ENCODE assay signal across 11 cellular contexts in the genomic region with DNA sequence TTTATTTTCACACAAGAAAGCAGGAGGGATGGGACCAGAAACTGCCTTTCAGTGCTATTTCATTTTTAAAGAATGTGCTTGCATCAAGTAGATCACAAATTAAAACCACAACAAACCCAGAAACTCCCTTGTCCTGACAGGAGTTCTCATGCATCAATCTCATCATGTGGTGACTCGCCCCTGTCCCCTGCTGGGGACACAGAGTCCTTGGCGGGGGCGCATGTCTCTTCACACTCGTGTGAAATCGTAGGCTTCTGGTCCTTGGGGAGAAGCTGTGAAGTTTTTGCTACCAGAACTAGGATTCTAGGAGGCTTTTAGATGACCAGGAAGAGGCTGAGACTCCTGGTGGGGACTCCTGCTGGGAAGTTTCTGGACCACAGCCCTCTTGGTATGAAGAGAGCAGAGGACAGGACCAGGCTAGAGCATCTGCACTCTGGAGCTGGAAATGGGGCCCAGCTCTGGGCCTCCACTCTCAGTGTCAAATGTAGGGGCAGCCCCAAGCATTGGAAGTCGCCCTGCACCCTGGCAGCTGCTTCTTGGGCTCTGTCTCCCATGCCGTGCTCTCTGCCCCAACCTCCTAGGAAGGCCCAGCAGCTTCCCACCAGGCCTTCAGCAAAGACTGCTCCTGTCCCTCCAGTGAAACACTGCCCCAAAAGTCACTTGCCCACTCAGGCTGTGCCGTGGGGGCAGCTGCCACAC. TPM values are rescaled to one million over a fixed set of nuclear protein-coding genes. Genes with fewer than 3 reads are reported as not detected.
DNase-seq lines count a peak whose midpoint lies in the region; ATAC-seq and TF ChIP-seq lines count a peak whose summit lies in the region.
"Had no signal": no experiment of that assay in that cellular context is flagged by ENCODE, and none has a peak within 500 bp of the region (broad histone marks: within the 10 kb centered on the region; RNA-seq: fewer than 3 reads in every experiment).

No MANE protein-coding gene starts in this region.

- ATAC-seq in Right ventricle myocardium superior (ENCODE audit: poor library complexity) (no peak), Right ventricle myocardium inferior (no peak), foreskin keratinocyte (peak; percentile 21), upper lobe of right lung (no peak), HG02588 (IDR thresholded peaks at IDR 0.05; ENCODE audit: unreplicated experiment) (no peak), GM21528 (IDR thresholded peaks at IDR 0.05; ENCODE audit: low FRiP score, unreplicated experiment) (no peak)

- H3K27me3 ChIP-seq in MG63 (no peaks in the 10 kb centered on the region), foreskin keratinocyte (no peaks in the 10 kb centered on the region), upper lobe of right lung (no peaks in the 10 kb centered on the region)

- H3K4me3 ChIP-seq in MG63 = no peak overlapping the region
- no peak overlapping the region for H3K4me3 ChIP-seq in upper lobe of right lung

- intact Hi-C loops in Right ventricle myocardium superior (cut with DNase I) (no loop called here), Right ventricle myocardium inferior (cut with DNase I) (no loop called here), upper lobe of right lung (cut with DNase I) (no loop called here)

- peaks cover 26% of the 10 kb centered on the region for H3K4me1 ChIP-seq in foreskin keratinocyte
- peaks cover 5% of the 10 kb centered on the region for H3K4me1 ChIP-seq in upper lobe of right lung

- TF ChIP-seq CTCF in foreskin keratinocyte (conservative IDR thresholded peaks at IDR 0.05) = peak; percentile 62
- peak; percentile 26 for TF ChIP-seq CTCF in upper lobe of right lung (IDR thresholded peaks at IDR 0.05)

- peak overlapping the region; percentile 29 for H3K27ac ChIP-seq in foreskin keratinocyte
- H3K27ac ChIP-seq in upper lobe of right lung = no peak overlapping the region

- H3K36me3 ChIP-seq in MG63 = no peaks in the 10 kb centered on the region
- H3K36me3 ChIP-seq in upper lobe of right lung = no peaks in the 10 kb centered on the region

- DNase-seq in Right ventricle myocardium superior (peak; percentile 49), Right ventricle myocardium inferior (ENCODE audit: missing footprints) (no peak), MG63 (peak; percentile 42), foreskin keratinocyte (peak; percentile 54 to 72), upper lobe of right lung (no peak), hepatic stellate cell (ENCODE audit: low spot score) (no peak)
- DNase-seq: natural killer cell; NCI-H446 treated with DMSO at 0.1 percent for 48 hours; stimulated activated naive CD4-positive, alpha-beta T cell had no signal

- H3K9me3 ChIP-seq in MG63 (peaks cover 2% of the 10 kb centered on the region; the same call in 1 of the 2 replicates), upper lobe of right lung (no peaks in the 10 kb centered on the region)

RNA-seq across cellular contexts. Expression of a gene that starts 9.8 kb away (rescaled TPM):
- 0.40 TPM for total RNA-seq in Right ventricle myocardium superior
- total RNA-seq in Right ventricle myocardium inferior = 0.41 TPM
- not detected in 2 replicates for total RNA-seq in MG63 (2014; rRNA removed; shearing (Covaris generic); ENCODE audit: low replicate concordance)
- not detected in 2 replicates for total RNA-seq in foreskin keratinocyte
- not detected in 2 replicates for polyA plus RNA-seq in foreskin keratinocyte
- not detected for total RNA-seq in upper lobe of right lung
- total RNA-seq: natural killer cell had no signal

RNA-seq across cellular contexts. Expression of a gene that starts 23.8 kb away (rescaled TPM):
- total RNA-seq in Right ventricle myocardium superior = 1,375 TPM
- total RNA-seq in Right ventricle myocardium inferior = 1,478 TPM
- not detected in 2 replicates for total RNA-seq in MG63 (2014; rRNA removed; shearing (Covaris generic); ENCODE audit: low replicate concordance)
- not detected in 2 replicates for total RNA-seq in foreskin keratinocyte
- not detected in 2 replicates for polyA plus RNA-seq in foreskin keratinocyte
- total RNA-seq in upper lobe of right lung = 2.5 TPM

Comparison
In these comparisons a context has a peak if more than half of its experiments do, and no peak if none do; other contexts are left out.
1. DNase-seq: peak in Right ventricle myocardium superior (single experiment), MG63 (single experiment) and foreskin keratinocyte (2 of 2); none in Right ventricle myocardium inferior (single experiment), upper lobe of right lung (single experiment) and hepatic stellate cell (single experiment).
2. RNA of a gene that starts 23.8 kb away (total RNA-seq): 1,478 TPM in Right ventricle myocardium inferior (single experiment) and 1,375 TPM in Right ventricle myocardium superior (single experiment); 2.5 TPM in upper lobe of right lung (single experiment), not detected in MG63 and not detected in foreskin keratinocyte; every median in the first group is over 100 times any median in the second.